21 cellular contexts compared by ENCODE assay signal in the genomic region with DNA sequence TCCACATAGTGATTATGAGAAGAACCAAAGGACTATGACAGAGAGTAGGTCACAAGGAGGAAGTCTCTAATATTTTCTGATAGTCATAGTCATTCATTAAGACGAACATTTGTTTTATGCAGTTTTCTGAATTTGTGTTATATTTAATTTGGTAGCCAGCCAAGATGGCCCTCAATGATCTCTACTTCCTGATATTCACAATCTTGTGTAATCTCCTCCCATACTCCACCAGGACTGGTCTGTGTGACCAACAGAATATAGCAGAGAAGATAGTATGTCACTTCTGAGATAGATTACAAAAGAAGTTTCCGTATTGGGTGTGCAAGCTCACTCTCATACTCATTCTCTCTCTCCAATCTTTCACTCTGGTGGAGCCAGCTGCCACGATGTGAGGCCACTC.
"Had no signal": no experiment of that assay in that cellular context is flagged by ENCODE, and none has a peak within 500 bp of the region (broad histone marks: within the 10 kb centered on the region; RNA-seq: fewer than 3 reads in every experiment).

No MANE protein-coding gene starts in this region.

- H3K36me3 ChIP-seq: neutrophil had no signal

- H3K4me1 Mint-ChIP-seq: activated B cell treated with CpG ODN at 0.5 μM for 24 hours; activated CD4-positive, alpha-beta T cell treated with anti-CD3 and anti-CD28 coated beads for 36 hours; nephron; T-cell had no signal

- H3K4me3 ChIP-seq: heart right ventricle, pancreas, psoas muscle, right atrium auricular region, upper lobe of left lung had no signal

- H3K27ac Mint-ChIP-seq: activated B cell treated with CpG ODN at 0.5 μM for 24 hours; activated CD4-positive, alpha-beta T cell treated with anti-CD3 and anti-CD28 coated beads for 36 hours; activated naive CD8-positive, alpha-beta T cell treated with anti-CD3 and anti-CD28 coated beads for 36 hours; nephron; T-cell had no signal

- H3K27me3 Mint-ChIP-seq: activated B cell treated with CpG ODN at 0.5 μM for 24 hours; activated CD4-positive, alpha-beta T cell treated with anti-CD3 and anti-CD28 coated beads for 36 hours; activated naive CD8-positive, alpha-beta T cell treated with anti-CD3 and anti-CD28 coated beads for 36 hours; T-cell had no signal

- H3K27me3 ChIP-seq: heart right ventricle, neutrophil, pancreas, right atrium auricular region, upper lobe of left lung had no signal

- DNase-seq: activated B cell treated with CpG ODN at 0.5 μM for 24 hours; activated CD4-positive, alpha-beta T cell treated with anti-CD3 and anti-CD28 coated beads for 36 hours; activated CD4-positive, alpha-beta T cell treated with anti-CD3 and anti-CD28 coated beads, Interleukin-2, amount 50 U/mL, for 4 hours; activated CD8-positive, alpha-beta memory T cell treated with anti-CD3 and anti-CD28 coated beads for 24 hours; activated CD8-positive, alpha-beta memory T cell treated with anti-CD3 and anti-CD28 coated beads, Interleukin-2, amount 50 U/mL, for 48 hours; activated naive CD4-positive, alpha-beta T cell treated with Interleukin-2 at 50 U/mL for 16 hours; activated naive CD8-positive, alpha-beta T cell treated with anti-CD3 and anti-CD28 coated beads for 36 hours; activated T-cell treated with anti-CD3 and anti-CD28 coated beads, Interleukin-2, amount 50 U/mL, for 48 hours; central memory CD4-positive, alpha-beta T cell; heart right ventricle; mesenchymal stem cell; pancreas; psoas muscle; stimulated activated CD4-positive, alpha-beta T cell treated with anti-CD3 and anti-CD28 coated beads, Interleukin-4, amount 100 ng/mL, for 24 hours; stimulated activated naive CD4-positive, alpha-beta T cell treated with Interleukin-2 at 50 U/mL for 16 hours; T-cell; upper lobe of left lung had no signal

- H3K4me3 Mint-ChIP-seq: activated B cell treated with CpG ODN at 0.5 μM for 24 hours; activated CD4-positive, alpha-beta T cell treated with anti-CD3 and anti-CD28 coated beads for 36 hours; activated naive CD8-positive, alpha-beta T cell treated with anti-CD3 and anti-CD28 coated beads for 36 hours; nephron; T-cell had no signal

- H3K27ac ChIP-seq: epithelial cell of prostate, neutrophil, pancreas, psoas muscle, right atrium auricular region, upper lobe of left lung had no signal

- ATAC-seq: activated CD4-positive, alpha-beta T cell treated with anti-CD3 and anti-CD28 coated beads for 36 hours; heart right ventricle; pancreas; psoas muscle; T-cell had no signal

- H3K9me3 Mint-ChIP-seq: nephron had no signal

- H3K4me1 ChIP-seq: heart right ventricle, pancreas, psoas muscle, right atrium auricular region, upper lobe of left lung had no signal

- H3K9me3 ChIP-seq: heart right ventricle, neutrophil, pancreas, psoas muscle, right atrium auricular region, upper lobe of left lung had no signal
